Comparison of ENCODE assay signal across 14 cellular contexts in genomic region chr2:149449017-149449416, GRCh38.
A peak's percentile ranks its signal among the peaks of the same experiment; 100 is the strongest.
DNase-seq lines count a peak whose midpoint lies in the region; ATAC-seq and TF ChIP-seq lines count a peak whose summit lies in the region.
"Had no signal": no experiment of that assay in that cellular context is flagged by ENCODE, and none has a peak within 500 bp of the region (broad histone marks: within the 10 kb centered on the region; RNA-seq: fewer than 3 reads in every experiment).

No MANE protein-coding gene starts in this region.

- H4K91ac ChIP-seq in trophoblast cell (ENCODE audit: low read depth, low read length): peak overlapping the region; percentile 71

- H3K79me2 ChIP-seq in Karpas-422 (ENCODE audit: low read length) (no peaks in the 10 kb centered on the region), trophoblast cell (ENCODE audit: control insufficient read depth, insufficient read depth, low read length, poor library complexity) (peaks cover 3% of the 10 kb centered on the region)

- peaks cover 26% of the 10 kb centered on the region for H3K36me3 Mint-ChIP-seq in type B pancreatic cell
- no peaks in the 10 kb centered on the region for H3K36me3 Mint-ChIP-seq in activated T-cell treated with anti-CD3 and anti-CD28 coated beads, Interleukin-2, amount 50 U/mL, for 24 hours (ENCODE audit: low read depth)
- H3K36me3 Mint-ChIP-seq: CD4-positive, alpha-beta memory T cell had no signal

- WGBS in trophoblast cell (ENCODE audit: extremely low coverage, insufficient coverage, insufficient read length): no CpG with 5 or more reads among the region's 5 CpGs

- H3K27ac Mint-ChIP-seq in type B pancreatic cell: no peak overlapping the region
- no peak overlapping the region for H3K27ac Mint-ChIP-seq in activated T-cell treated with anti-CD3 and anti-CD28 coated beads, Interleukin-2, amount 50 U/mL, for 24 hours
- H3K27ac Mint-ChIP-seq: CD4-positive, alpha-beta memory T cell had no signal

- no peak overlapping the region for H3K23ac ChIP-seq in trophoblast cell (ENCODE audit: low read length)

- H3K9ac ChIP-seq in Karpas-422 (ENCODE audit: low read length) (no peak overlapping the region), trophoblast cell (ENCODE audit: low read length) (no peak overlapping the region)
- H3K9ac ChIP-seq: GM23248 had no signal

- H2AFZ ChIP-seq in Karpas-422 (ENCODE audit: low read length) (no peak overlapping the region), trophoblast cell (ENCODE audit: insufficient read depth, low read length, poor library complexity) (no peak overlapping the region)
- H2AFZ ChIP-seq: GM23248 had no signal

- H3K4me3 Mint-ChIP-seq in type B pancreatic cell: no peak overlapping the region
- H3K4me3 Mint-ChIP-seq in activated T-cell treated with anti-CD3 and anti-CD28 coated beads, Interleukin-2, amount 50 U/mL, for 24 hours: no peak overlapping the region
- H3K4me3 Mint-ChIP-seq: CD4-positive, alpha-beta memory T cell had no signal

- no peaks in the 10 kb centered on the region for H3K27me3 ChIP-seq in Karpas-422 (ENCODE audit: low read length)
- no peaks in the 10 kb centered on the region for H3K27me3 ChIP-seq in trophoblast cell (ENCODE audit: insufficient read depth, low read length)

- H3K36me3 ChIP-seq in Karpas-422 (ENCODE audit: insufficient read depth, low read length): no peaks in the 10 kb centered on the region
- peaks cover 0 to 8% of the 10 kb centered on the region in 2 experiments for H3K36me3 ChIP-seq in trophoblast cell (ENCODE audit: control insufficient read depth in 1 of 2, insufficient read depth in 2 of 2, low read length in 2 of 2)

- no peak overlapping the region for H3K27ac ChIP-seq in Karpas-422 (ENCODE audit: low read length)
- H3K27ac ChIP-seq in trophoblast cell (ENCODE audit: low read depth, low read length): peak overlapping the region; percentile 90
- H3K27ac ChIP-seq: GM23248 had no signal

- no peaks in the 10 kb centered on the region for H3K9me2 ChIP-seq in Karpas-422 (replicated peaks; ENCODE audit: insufficient read depth, low read length)

- H3K4ac ChIP-seq in trophoblast cell (ENCODE audit: low read depth, low read length): no peak overlapping the region

- H4K20me1 ChIP-seq in Karpas-422 (ENCODE audit: insufficient read depth, low read depth, low read length): no peaks in the 10 kb centered on the region

- peaks cover 33% of the 10 kb centered on the region for H3K79me1 ChIP-seq in trophoblast cell (ENCODE audit: low read length)

- DNase-seq in ELF-1 (ENCODE audit: low read depth, low spot score): peak; percentile 16
- DNase-seq in Karpas-422: peak; percentile 19
- no peak for DNase-seq in trophoblast cell
- no peak for DNase-seq in type B pancreatic cell (ENCODE audit: extremely low spot score, unreplicated experiment)
- no peak for DNase-seq in activated T-cell treated with anti-CD3 and anti-CD28 coated beads, Interleukin-2, amount 50 U/mL, for 24 hours
- DNase-seq: C1 segment of cervical spinal cord; Calu3; CD4-positive, alpha-beta memory T cell; COR-L47; DMS53; DMS79 treated with DMSO at 0.1 percent for 48 hours; GM23248; HCEC 1CT had no signal

- no peak overlapping the region for H4K8ac ChIP-seq in trophoblast cell (ENCODE audit: low read depth, low read length)

- no peak overlapping the region for H2BK120ac ChIP-seq in trophoblast cell (ENCODE audit: insufficient read depth, low read length, poor library complexity)

- H2AK5ac ChIP-seq in trophoblast cell (ENCODE audit: low read length): no peak overlapping the region

- H3K4me3 ChIP-seq in Karpas-422 (ENCODE audit: low read length): no peak overlapping the region
- no peak overlapping the region for H3K4me3 ChIP-seq in trophoblast cell (ENCODE audit: low read depth, low read length)
- H3K4me3 ChIP-seq: GM23248 had no signal

- peaks cover 37% of the 10 kb centered on the region for H3K4me1 Mint-ChIP-seq in type B pancreatic cell (ENCODE audit: unreplicated experiment)
- H3K4me1 Mint-ChIP-seq in activated T-cell treated with anti-CD3 and anti-CD28 coated beads, Interleukin-2, amount 50 U/mL, for 24 hours (ENCODE audit: low read depth): no peaks in the 10 kb centered on the region
- H3K4me1 Mint-ChIP-seq: CD4-positive, alpha-beta memory T cell had no signal

- no peaks in the 10 kb centered on the region for H3K27me3 Mint-ChIP-seq in type B pancreatic cell
- H3K27me3 Mint-ChIP-seq in activated T-cell treated with anti-CD3 and anti-CD28 coated beads, Interleukin-2, amount 50 U/mL, for 24 hours: peaks cover 2% of the 10 kb centered on the region

- no peaks in the 10 kb centered on the region for H3K4me1 ChIP-seq in Karpas-422 (ENCODE audit: low read length)
- peaks cover 14 to 17% of the 10 kb centered on the region in 2 experiments for H3K4me1 ChIP-seq in trophoblast cell (ENCODE audit: control insufficient read depth in 1 of 2, insufficient read depth in 2 of 2, low read length in 2 of 2)

- no peak overlapping the region for H3K4me2 ChIP-seq in Karpas-422 (ENCODE audit: low read depth, low read length, poor library complexity, severe bottlenecking)
- H3K4me2 ChIP-seq in trophoblast cell (ENCODE audit: low read length): no peak overlapping the region

- peak overlapping the region; percentile 92 for H2BK5ac ChIP-seq in trophoblast cell (ENCODE audit: low read depth, low read length, poor library complexity)

- H4K12ac ChIP-seq in trophoblast cell (ENCODE audit: low read depth, low read length): peak overlapping the region; percentile 26

- no peak for ATAC-seq in HG03457 (IDR thresholded peaks at IDR 0.05; ENCODE audit: unreplicated experiment)

- H3K9me3 ChIP-seq in Karpas-422 (ENCODE audit: low read length) (no peaks in the 10 kb centered on the region), trophoblast cell (ENCODE audit: insufficient read depth, low read depth, low read length) (no peaks in the 10 kb centered on the region)

- no peak for TF ChIP-seq CTCF in type B pancreatic cell (conservative IDR thresholded peaks at IDR 0.05)

- H2BK12ac ChIP-seq in trophoblast cell (ENCODE audit: low read length): peak overlapping the region; percentile 89

- no peak overlapping the region for H3K14ac ChIP-seq in trophoblast cell (ENCODE audit: low read length)

- H3K18ac ChIP-seq in trophoblast cell (ENCODE audit: low read length): peak overlapping the region; percentile 91

- H3K9me3 Mint-ChIP-seq in type B pancreatic cell: peaks cover 4% of the 10 kb centered on the region
- no peaks in the 10 kb centered on the region for H3K9me3 Mint-ChIP-seq in activated T-cell treated with anti-CD3 and anti-CD28 coated beads, Interleukin-2, amount 50 U/mL, for 24 hours
- H3K9me3 Mint-ChIP-seq: CD4-positive, alpha-beta memory T cell had no signal

Comparison
In these comparisons a context has a peak if more than half of its experiments do, and no peak if none do; other contexts are left out.
1. DNase-seq: peak in ELF-1 (single experiment) and Karpas-422 (single experiment); none in trophoblast cell (0 of 2), type B pancreatic cell (single experiment) and activated T-cell treated with anti-CD3 and anti-CD28 coated beads, Interleukin-2, amount 50 U/mL, for 24 hours (single experiment).